Comparison of ENCODE assay signal across 12 cellular contexts in the genomic region with DNA sequence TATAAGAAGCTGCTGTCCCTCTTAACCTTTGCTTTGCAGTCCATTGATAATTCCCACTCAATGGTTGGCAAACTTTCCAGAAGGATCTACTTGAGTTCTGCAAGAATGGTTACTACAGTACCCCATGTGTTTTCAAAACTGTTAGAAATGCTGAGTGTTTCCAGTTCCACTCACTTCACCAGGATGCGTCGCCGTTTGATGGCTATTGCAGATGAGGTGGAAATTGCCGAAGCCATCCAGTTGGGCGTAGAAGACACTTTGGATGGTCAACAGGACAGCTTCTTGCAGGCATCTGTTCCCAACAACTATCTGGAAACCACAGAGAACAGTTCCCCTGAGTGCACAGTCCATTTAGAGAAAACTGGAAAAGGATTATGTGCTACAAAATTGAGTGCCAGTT. TPM values are rescaled to one million over a fixed set of nuclear protein-coding genes. Genes with fewer than 3 reads are reported as not detected.
DNase-seq lines count a peak whose midpoint lies in the region; ATAC-seq, FAIRE-seq and TF ChIP-seq lines count a peak whose summit lies in the region.
"Had no signal": no experiment of that assay in that cellular context is flagged by ENCODE, and none has a peak within 500 bp of the region (broad histone marks: within the 10 kb centered on the region; RNA-seq: fewer than 3 reads in every experiment).

No MANE protein-coding gene starts in this region.

- no peak for TF ChIP-seq EP300 in A549 (IDR thresholded peaks at IDR 0.05)

- H3K27me3 ChIP-seq in CD4-positive, alpha-beta T cell (ENCODE audit: control insufficient read depth, insufficient read depth, low read length), result no peaks in the 10 kb centered on the region

- no peak overlapping the region for H3K4me3 Mint-ChIP-seq in CD4-positive, alpha-beta T cell
- H3K4me3 Mint-ChIP-seq in T-cell (no peak overlapping the region), glutamatergic neuron (ENCODE audit: unreplicated experiment) (no peak overlapping the region)
- H3K4me3 Mint-ChIP-seq: CD14-positive monocyte had no signal

- peaks cover 8% of the 10 kb centered on the region for H3K4me1 Mint-ChIP-seq in CD4-positive, alpha-beta T cell (ENCODE audit: low read depth)
- H3K4me1 Mint-ChIP-seq in T-cell, result peaks cover 0 to 21% (median 13%) of the 10 kb centered on the region in 3 donors
- H3K4me1 Mint-ChIP-seq in glutamatergic neuron (ENCODE audit: low read depth, unreplicated experiment), result peaks cover 8% of the 10 kb centered on the region
- H3K4me1 Mint-ChIP-seq: CD14-positive monocyte had no signal

- POLR2A ChIA-PET in A549 (lab: Yijun Ruan, JAX), result no interaction called here
- POLR2A ChIA-PET in CD4-positive, alpha-beta T cell (lab: Charles Lee), result no interaction called here
- POLR2A ChIA-PET in T-cell (lab: Charles Lee), result interaction anchor here in 1 of 2 donors (0.7 kb wide), 1 partner anchor 39 kb away, joined by 3 read pairs; no protein-coding TSS in a partner anchor

- WGBS in A549 (ENCODE audit: missing lambda C conversion rate), result 89% methylated on average over 5 of the region's 5 CpGs

- peak; percentile 18 for FAIRE-seq in A549 (lab: Jason Lieb, UNC)

- no peak overlapping the region for H3K27ac ChIP-seq in A549
- no peak overlapping the region for H3K27ac ChIP-seq in CD4-positive, alpha-beta T cell (ENCODE audit: low read depth, low read length)
- H3K27ac ChIP-seq in substantia nigra (ENCODE audit: low read depth, low read length, poor library complexity, severe bottlenecking), result no peak overlapping the region

- ATAC-seq in A549 (no peak), T-cell (replicated peaks in 1 of 4) (no peak), GM19324 (IDR thresholded peaks at IDR 0.05; ENCODE audit: low FRiP score, unreplicated experiment) (no peak), HG03095 (IDR thresholded peaks at IDR 0.05; ENCODE audit: unreplicated experiment) (no peak)
- ATAC-seq in CD4-positive, alpha-beta T cell (ENCODE audit: poor library complexity), result no peak

- H3K36me3 Mint-ChIP-seq in CD4-positive, alpha-beta T cell (ENCODE audit: low read depth), result peaks cover 99% of the 10 kb centered on the region
- H3K36me3 Mint-ChIP-seq in T-cell, result peaks cover 63% of the 10 kb centered on the region
- H3K36me3 Mint-ChIP-seq in glutamatergic neuron (ENCODE audit: unreplicated experiment), result peaks cover 8% of the 10 kb centered on the region

- no peak for TF ChIP-seq POLR2A in A549 (IDR thresholded peaks at IDR 0.05; ENCODE audit: low read length)

- H3K27me3 Mint-ChIP-seq in CD4-positive, alpha-beta T cell, result no peaks in the 10 kb centered on the region
- no peaks in the 10 kb centered on the region for H3K27me3 Mint-ChIP-seq in T-cell
- peaks cover 2% of the 10 kb centered on the region for H3K27me3 Mint-ChIP-seq in glutamatergic neuron (ENCODE audit: unreplicated experiment)

- no peak overlapping the region for H3K4me3 ChIP-seq in A549

- H3K27ac Mint-ChIP-seq in CD4-positive, alpha-beta T cell, result peak overlapping the region; percentile 45
- peak overlapping the region; percentile 29 to 44 for H3K27ac Mint-ChIP-seq in T-cell
- peak overlapping the region; percentile 1 for H3K27ac Mint-ChIP-seq in glutamatergic neuron (ENCODE audit: unreplicated experiment)

- H3K9me3 ChIP-seq in A549, result no peaks in the 10 kb centered on the region
- H3K9me3 ChIP-seq in CD4-positive, alpha-beta T cell (ENCODE audit: control insufficient read depth, low read length), result no peaks in the 10 kb centered on the region

- no peak for TF ChIP-seq RAD21 in A549 (conservative IDR thresholded peaks at IDR 0.05 in 1 of 2, IDR thresholded peaks at IDR 0.05 in 1 of 2)

- TF ChIP-seq CTCF in A549 (IDR thresholded peaks at IDR 0.05) (no peak), glutamatergic neuron (IDR thresholded peaks at IDR 0.05; ENCODE audit: partially characterized antibody, unreplicated experiment) (no peak)
- TF ChIP-seq CTCF in CD4-positive, alpha-beta T cell (IDR thresholded peaks at IDR 0.05), result no peak

- H3K4me2 ChIP-seq in A549, result no peak overlapping the region

- no peak for DNase-seq in A549 (ENCODE audit: low read depth in 1 of 2, low spot score in 1 of 2)
- no peak for DNase-seq in CD4-positive, alpha-beta T cell
- DNase-seq in T-cell, result no peak
- no peak for DNase-seq in glutamatergic neuron
- no peak for DNase-seq in OCI-M1 (lab: John Stamatoyannopoulos, UW)
- DNase-seq in substantia nigra (lab: John Stamatoyannopoulos, UW), result no peak
- DNase-seq: DMS153, GF-D8, H7 had no signal

- intact Hi-C loops in CD4-positive, alpha-beta T cell (cut with DNase I, micrococcal nuclease), result loop anchor here in 1 of 2 experiments (2.0 kb wide), 1 partner anchor 17 kb away; no protein-coding TSS in a partner anchor

- no peaks in the 10 kb centered on the region for H3K4me1 ChIP-seq in A549

- CTCF ChIA-PET in A549 (lab: Yijun Ruan, JAX), result interaction anchor here (1.3 kb wide), 1 partner anchor 11 kb away, joined by 4 read pairs; no protein-coding TSS in a partner anchor
- CTCF ChIA-PET in CD4-positive, alpha-beta T cell (lab: Charles Lee), result no interaction called here
- CTCF ChIA-PET in T-cell (lab: Charles Lee), result no interaction called here

- no peaks in the 10 kb centered on the region for H3K9me3 Mint-ChIP-seq in CD4-positive, alpha-beta T cell
- H3K9me3 Mint-ChIP-seq in T-cell (no peaks in the 10 kb centered on the region), glutamatergic neuron (ENCODE audit: unreplicated experiment) (no peaks in the 10 kb centered on the region)
- H3K9me3 Mint-ChIP-seq: CD14-positive monocyte had no signal

TF ChIP-seq in A549, 52 proteins besides CTCF, POLR2A, EP300 and RAD21:
- TF ChIP-seq HEYL (CRISPR knock-in tag; IDR thresholded peaks at IDR 0.05) (no peak), CEBPB (IDR thresholded peaks at IDR 0.05) (no peak), GATA3 (IDR thresholded peaks at IDR 0.05; ENCODE audit: borderline replicate concordance) (no peak), ZC3H11A (IDR thresholded peaks at IDR 0.05) (no peak), HOXB13 (CRISPR knock-in tag; IDR thresholded peaks at IDR 0.05; ENCODE audit: low read depth) (no peak), PHF8 (IDR thresholded peaks at IDR 0.05; ENCODE audit: borderline replicate concordance, low read depth) (no peak), ZNF302 (CRISPR knock-in tag; IDR thresholded peaks at IDR 0.05) (no peak), MAZ (IDR thresholded peaks at IDR 0.05; ENCODE audit: borderline replicate concordance, low read depth, low read length) (no peak), BHLHE40 (IDR thresholded peaks at IDR 0.05; ENCODE audit: low read depth, low read length) (no peak), ESRRA (IDR thresholded peaks at IDR 0.05; ENCODE audit: borderline replicate concordance, low read length) (no peak), POLR2AphosphoS2 (conservative IDR thresholded peaks at IDR 0.05; ENCODE audit: low read length) (no peak), HDAC2 (IDR thresholded peaks at IDR 0.05) (no peak)
- TF ChIP-seq, protein P1, sequence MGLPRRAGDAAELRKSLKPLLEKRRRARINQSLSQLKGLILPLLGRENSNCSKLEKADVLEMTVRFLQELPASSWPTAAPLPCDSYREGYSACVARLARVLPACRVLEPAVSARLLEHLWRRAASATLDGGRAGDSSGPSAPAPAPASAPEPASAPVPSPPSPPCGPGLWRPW (IDR thresholded peaks at IDR 0.05), result no peak
- TF ChIP-seq, protein P2, sequence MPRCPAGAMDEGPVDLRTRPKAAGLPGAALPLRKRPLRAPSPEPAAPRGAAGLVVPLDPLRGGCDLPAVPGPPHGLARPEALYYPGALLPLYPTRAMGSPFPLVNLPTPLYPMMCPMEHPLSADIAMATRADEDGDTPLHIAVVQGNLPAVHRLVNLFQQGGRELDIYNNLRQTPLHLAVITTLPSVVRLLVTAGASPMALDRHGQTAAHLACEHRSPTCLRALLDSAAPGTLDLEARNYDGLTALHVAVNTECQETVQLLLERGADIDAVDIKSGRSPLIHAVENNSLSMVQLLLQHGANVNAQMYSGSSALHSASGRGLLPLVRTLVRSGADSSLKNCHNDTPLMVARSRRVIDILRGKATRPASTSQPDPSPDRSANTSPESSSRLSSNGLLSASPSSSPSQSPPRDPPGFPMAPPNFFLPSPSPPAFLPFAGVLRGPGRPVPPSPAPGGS (IDR thresholded peaks at IDR 0.05), result no peak
TF ChIP-seq in A549: peak in this region for 0.

RNA-seq across cellular contexts. Expression of a gene that starts 27.8 kb away (rescaled TPM):
- 9.4 and 13.1 TPM in 2 replicates for polyA plus RNA-seq in A549 (2011; rRNA removed)
- polyA plus RNA-seq in A549 (2012; cell fraction: cytosol; rRNA removed), result 3.6 and 4.3 TPM in 2 replicates
- 1.2 and 1.9 TPM in 2 replicates for polyA plus RNA-seq in A549 (2012; cell fraction: nucleus; rRNA removed)
- polyA plus RNA-seq in A549 (2017; fragmentation: RNase III; extraction: RNeasy Plus Mini Kit Qiagen cat#74134 plus additional on column Dnase treatment), result 8.5 to 9.4 TPM (median 8.7 TPM) in 3 replicates
- 2.9 and 3.0 TPM in 2 replicates for polyA minus RNA-seq in A549 (2011; rRNA and poly(A)+ RNA removed)
- 1 to 10 TPM; 1.6 to 2.3 TPM for total RNA-seq in CD4-positive, alpha-beta T cell
- total RNA-seq in T-cell, result 1 to 10 TPM in 4 of 5 donors, under 1 TPM in 1; 0.73 to 6.4 (median 5.3) TPM
- 15.8 TPM for total RNA-seq in glutamatergic neuron (ENCODE audit: unreplicated experiment)
